In genomic region chr20:62914436-62914835, GRCh38 we compare ENCODE assay signal across 1 cellular context.
TF ChIP-seq lines count a peak whose summit lies in the region.

No MANE protein-coding gene starts in this region.

TF ChIP-seq in WTC11, 78 proteins besides CTCF, POLR2A, EP300 and RAD21:
- no peak for TF ChIP-seq ZBTB43 (CRISPR knock-in tag; IDR thresholded peaks at IDR 0.05)
